14 cellular contexts compared by ENCODE assay signal in genomic region chr7:28149291-28150101, GRCh38. TPM values are rescaled to one million over a fixed set of nuclear protein-coding genes. Genes with fewer than 3 reads are reported as not detected.
DNase-seq lines count a peak whose midpoint lies in the region; ATAC-seq and TF ChIP-seq lines count a peak whose summit lies in the region.
"Had no signal": no experiment of that assay in that cellular context is flagged by ENCODE, and none has a peak within 500 bp of the region (broad histone marks: within the 10 kb centered on the region; RNA-seq: fewer than 3 reads in every experiment).

No MANE protein-coding gene starts in this region.

- H3K4me3 ChIP-seq in IMR-90 (ENCODE audit: insufficient read depth, low read depth, low read length) = no peak overlapping the region
- H3K4me3 ChIP-seq in Karpas-422 (ENCODE audit: low read length) = no peak overlapping the region
- H3K4me3 ChIP-seq: SK-N-MC had no signal

- H3K27ac ChIP-seq in IMR-90 (ENCODE audit: insufficient read depth, low read length) = no peak overlapping the region
- H3K27ac ChIP-seq in Karpas-422 (ENCODE audit: low read length) = no peak overlapping the region
- H3K27ac ChIP-seq: brain microvascular endothelial cell, SK-N-MC had no signal

- H2AFZ ChIP-seq in IMR-90 (replicated peaks; ENCODE audit: low read length, poor library complexity) (no peak overlapping the region), Karpas-422 (ENCODE audit: low read length) (no peak overlapping the region)

- in situ Hi-C loops in GM13977 (cut with MboI; ENCODE audit: low pct_unique_long_range_greater_than_20kb, low sequenced_read_pairs, unreplicated experiment) = no loop called here
- in situ Hi-C loops in IMR-90 (cut with MboI; ENCODE audit: low sequenced_read_pairs) = no loop called here

- H3K27me3 ChIP-seq in IMR-90 (ENCODE audit: control insufficient read depth, insufficient read depth, low read length) (no peaks in the 10 kb centered on the region), Karpas-422 (ENCODE audit: low read length) (no peaks in the 10 kb centered on the region)
- H3K27me3 ChIP-seq: brain microvascular endothelial cell had no signal

- DNase-seq in GM13977 (ENCODE audit: low spot score) (peak; percentile 10), IMR-90 (no peak), activated gamma-delta T cell treated with Interleukin-2 at 50 U/mL for 16 hours (no peak), Karpas-422 (no peak), DMS53 treated with DMSO at 0.1 percent for 48 hours (lab: John Stamatoyannopoulos, UW; ENCODE audit: unreplicated experiment) (no peak)
- no peak for DNase-seq in central memory CD8-positive, alpha-beta T cell (ENCODE audit: low spot score in 2 of 2)
- DNase-seq in stimulated activated effector memory CD8-positive, alpha-beta T cell treated with anti-CD3 and anti-CD28 coated beads, Interleukin-12 subunit alpha, Interleukin-12 subunit beta, amount 100 ng/mL, for 72 hours (ENCODE audit: low spot score in 2 of 2) = no peak
- DNase-seq: activated CD4-positive, alpha-beta memory T cell treated with anti-CD3 and anti-CD28 coated beads, Interleukin-2, amount 10 ng/mL, durations not matched to agents 7 days and 5 days; brain microvascular endothelial cell; DMS79 treated with DMSO at 0.1 percent for 48 hours; mesendoderm; NCI-H1105 treated with DMSO at 0.1 percent for 48 hours; small intestine had no signal

- no peak overlapping the region for H4K5ac ChIP-seq in IMR-90 (ENCODE audit: low read depth, low read length)

- H2AK5ac ChIP-seq in IMR-90 (ENCODE audit: low read depth, low read length) = no peak overlapping the region

- peak overlapping the region; percentile 9; the same call in 1 of the 2 replicates for H2BK120ac ChIP-seq in IMR-90 (ENCODE audit: low read depth, low read length)

- peaks cover 8% of the 10 kb centered on the region for H3K9me1 ChIP-seq in IMR-90 (ENCODE audit: insufficient read depth, low read length)

- no peak overlapping the region for H3K14ac ChIP-seq in IMR-90 (replicated peaks; ENCODE audit: low read depth, low read length)

- no peak overlapping the region for H2AK9ac ChIP-seq in IMR-90 (replicated peaks; ENCODE audit: low read depth, low read length, poor library complexity)

- no peak overlapping the region for H3K18ac ChIP-seq in IMR-90 (ENCODE audit: low read depth, low read length)

- no peak overlapping the region for H3K4me3 Mint-ChIP-seq in central memory CD8-positive, alpha-beta T cell
- H3K4me3 Mint-ChIP-seq in stimulated activated effector memory CD8-positive, alpha-beta T cell treated with anti-CD3 and anti-CD28 coated beads, Interleukin-12 subunit alpha, Interleukin-12 subunit beta, amount 100 ng/mL, for 72 hours = no peak overlapping the region
- H3K4me3 Mint-ChIP-seq: activated CD4-positive, alpha-beta memory T cell treated with anti-CD3 and anti-CD28 coated beads, Interleukin-2, amount 10 ng/mL, durations not matched to agents 7 days and 5 days had no signal

- no peak overlapping the region for H3K23ac ChIP-seq in IMR-90 (ENCODE audit: low read depth, low read length)

- no peak overlapping the region for H3K9ac ChIP-seq in IMR-90 (ENCODE audit: low read depth, low read length)
- H3K9ac ChIP-seq in Karpas-422 (ENCODE audit: low read length) = no peak overlapping the region

- H2BK15ac ChIP-seq in IMR-90 (ENCODE audit: low read depth, low read length) = no peak overlapping the region

- TF ChIP-seq CTCF in GM13977 (IDR thresholded peaks at IDR 0.05; ENCODE audit: extremely low read depth, insufficient read depth, missing control alignments) = no peak
- no peak for TF ChIP-seq CTCF in IMR-90 (conservative IDR thresholded peaks at IDR 0.05; ENCODE audit: low read depth, low read length)

- no peaks in the 10 kb centered on the region for H3K36me3 Mint-ChIP-seq in central memory CD8-positive, alpha-beta T cell (ENCODE audit: insufficient read depth)
- H3K36me3 Mint-ChIP-seq in stimulated activated effector memory CD8-positive, alpha-beta T cell treated with anti-CD3 and anti-CD28 coated beads, Interleukin-12 subunit alpha, Interleukin-12 subunit beta, amount 100 ng/mL, for 72 hours = no peaks in the 10 kb centered on the region

- no peak overlapping the region for H3K56ac ChIP-seq in IMR-90 (ENCODE audit: extremely low read depth, insufficient read depth, low read length)

- no peaks in the 10 kb centered on the region for H4K20me1 ChIP-seq in IMR-90 (ENCODE audit: insufficient read depth, low read length)
- H4K20me1 ChIP-seq in Karpas-422 (ENCODE audit: insufficient read depth, low read depth, low read length) = no peaks in the 10 kb centered on the region

- H3K27ac Mint-ChIP-seq in central memory CD8-positive, alpha-beta T cell (ENCODE audit: low read depth) = peak overlapping the region; percentile 8
- peak overlapping the region; percentile 41 for H3K27ac Mint-ChIP-seq in stimulated activated effector memory CD8-positive, alpha-beta T cell treated with anti-CD3 and anti-CD28 coated beads, Interleukin-12 subunit alpha, Interleukin-12 subunit beta, amount 100 ng/mL, for 72 hours
- H3K27ac Mint-ChIP-seq: activated CD4-positive, alpha-beta memory T cell treated with anti-CD3 and anti-CD28 coated beads, Interleukin-2, amount 10 ng/mL, durations not matched to agents 7 days and 5 days had no signal

- no peak overlapping the region for H2BK5ac ChIP-seq in IMR-90 (ENCODE audit: low read depth, low read length, poor library complexity, severe bottlenecking)

- H4K8ac ChIP-seq in IMR-90 (ENCODE audit: low read depth in 2 of 2, low read length in 2 of 2) = peak overlapping the region in 1 of 2 experiments; percentile 24; a peak in 1 of 4 replicates

- no peaks in the 10 kb centered on the region for H3K9me3 Mint-ChIP-seq in central memory CD8-positive, alpha-beta T cell
- H3K9me3 Mint-ChIP-seq in stimulated activated effector memory CD8-positive, alpha-beta T cell treated with anti-CD3 and anti-CD28 coated beads, Interleukin-12 subunit alpha, Interleukin-12 subunit beta, amount 100 ng/mL, for 72 hours = no peaks in the 10 kb centered on the region

- H3K79me1 ChIP-seq in IMR-90 (ENCODE audit: low read depth in 1 of 2, low read length in 2 of 2) = peaks cover 29 to 62% of the 10 kb centered on the region in 2 experiments

- BruUV-seq in IMR-90 (replicated peaks; lab: Mats Ljungman, UMichigan) = no TSS peak

- no CpG with 5 or more reads among the region's 8 CpGs for WGBS in IMR-90 (ENCODE audit: extremely low coverage in 2 of 2, insufficient read length in 1 of 2), 2 experiments

- 0 out of 2 replicates have a peak overlapping the region, but pooled peaks have one; percentile 25 for H3K4ac ChIP-seq in IMR-90 (ENCODE audit: low read depth, low read length)

- H3K4me1 ChIP-seq in IMR-90 (ENCODE audit: control insufficient read depth, insufficient read depth, low read length) (peaks cover 7% of the 10 kb centered on the region; the same call in 1 of the 2 replicates), Karpas-422 (ENCODE audit: low read length) (peaks cover 12% of the 10 kb centered on the region)

- no peak for TF ChIP-seq RAD21 in IMR-90 (IDR thresholded peaks at IDR 0.05; ENCODE audit: low read length)

- POLR2A ChIA-PET in IMR-90 (lab: Charles Lee; ENCODE audit: unreplicated experiment) = no interaction called here

- dilution Hi-C loops in IMR-90 (cut with HindIII; ENCODE audit: low sequenced_read_pairs, unreplicated experiment) = no loop called here

- peaks cover 4% of the 10 kb centered on the region; the same call in 1 of the 2 replicates for H3K9me3 ChIP-seq in IMR-90 (ENCODE audit: control insufficient read depth, insufficient read depth, low read length)
- no peaks in the 10 kb centered on the region for H3K9me3 ChIP-seq in Karpas-422 (ENCODE audit: low read length)

- peaks cover 1% of the 10 kb centered on the region; the same call in 1 of the 2 replicates for H3K36me3 ChIP-seq in IMR-90 (ENCODE audit: control insufficient read depth, insufficient read depth, low read length)
- no peaks in the 10 kb centered on the region for H3K36me3 ChIP-seq in Karpas-422 (ENCODE audit: insufficient read depth, low read length)
- H3K36me3 ChIP-seq: brain microvascular endothelial cell had no signal

- CTCF ChIA-PET in IMR-90 (lab: Yijun Ruan, JAX) = no interaction called here

- intact Hi-C loops in IMR-90 (cut with micrococcal nuclease) = no loop called here

- no peak overlapping the region for H2BK20ac ChIP-seq in IMR-90 (ENCODE audit: low read depth, low read length)

- no peak for ATAC-seq in IMR-90 (ENCODE audit: low read depth)
- no peak for ATAC-seq in central memory CD8-positive, alpha-beta T cell (replicated peaks; ENCODE audit: extremely low read depth, poor library complexity, severe bottlenecking)
- no peak for ATAC-seq in stimulated activated effector memory CD8-positive, alpha-beta T cell treated with anti-CD3 and anti-CD28 coated beads, Interleukin-12 subunit alpha, Interleukin-12 subunit beta, amount 100 ng/mL, for 72 hours

- H3K4me2 ChIP-seq in IMR-90 (ENCODE audit: low read depth, low read length) = no peak overlapping the region
- no peak overlapping the region for H3K4me2 ChIP-seq in Karpas-422 (ENCODE audit: low read depth, low read length, poor library complexity, severe bottlenecking)

- TF ChIP-seq POLR2A in IMR-90 (IDR thresholded peaks at IDR 0.05; ENCODE audit: low read depth, low read length) = no peak

- no peaks in the 10 kb centered on the region for H3K79me2 ChIP-seq in Karpas-422 (ENCODE audit: low read length)

- no peaks in the 10 kb centered on the region for H3K27me3 Mint-ChIP-seq in central memory CD8-positive, alpha-beta T cell

- peaks cover 48% of the 10 kb centered on the region for H3K4me1 Mint-ChIP-seq in central memory CD8-positive, alpha-beta T cell
- H3K4me1 Mint-ChIP-seq in stimulated activated effector memory CD8-positive, alpha-beta T cell treated with anti-CD3 and anti-CD28 coated beads, Interleukin-12 subunit alpha, Interleukin-12 subunit beta, amount 100 ng/mL, for 72 hours = peaks cover 49% of the 10 kb centered on the region

- H4K91ac ChIP-seq in IMR-90 (ENCODE audit: insufficient read depth, low read depth, low read length) = peak overlapping the region; percentile 34; the same call in 1 of the 2 replicates

- H3K9me2 ChIP-seq in Karpas-422 (replicated peaks; ENCODE audit: insufficient read depth, low read length) = no peaks in the 10 kb centered on the region

TF ChIP-seq in IMR-90, 13 proteins besides CTCF, POLR2A, EP300 and RAD21 (continues in another document):
- TF ChIP-seq CEBPB (IDR thresholded peaks at IDR 0.05; ENCODE audit: low read depth, low read length) (no peak), NFE2L2 (IDR thresholded peaks at IDR 0.05; ENCODE audit: low read depth, low read length) (no peak)

RNA-seq across cellular contexts. Expression of gene JAZF1, which starts 31.1 kb away (rescaled TPM):
- 8.4 and 12.2 TPM in 2 replicates for total RNA-seq in IMR-90 (2012; rRNA removed)
- polyA plus RNA-seq in IMR-90 (2012; rRNA removed) = 8.6 and 10.5 TPM in 2 replicates
- 4.1 and 8.9 TPM in 2 replicates for polyA plus RNA-seq in IMR-90 (2012; cell fraction: cytosol; rRNA removed)
- polyA plus RNA-seq in IMR-90 (2012; cell fraction: nucleus; rRNA removed; ENCODE audit: low replicate concordance) = 3.2 and 7.4 TPM in 2 replicates
- total RNA-seq in Karpas-422 (2014; rRNA removed; shearing (Covaris generic); ENCODE audit: low replicate concordance) = 0.83 and 4.2 TPM in 2 replicates
